In the genomic region with DNA sequence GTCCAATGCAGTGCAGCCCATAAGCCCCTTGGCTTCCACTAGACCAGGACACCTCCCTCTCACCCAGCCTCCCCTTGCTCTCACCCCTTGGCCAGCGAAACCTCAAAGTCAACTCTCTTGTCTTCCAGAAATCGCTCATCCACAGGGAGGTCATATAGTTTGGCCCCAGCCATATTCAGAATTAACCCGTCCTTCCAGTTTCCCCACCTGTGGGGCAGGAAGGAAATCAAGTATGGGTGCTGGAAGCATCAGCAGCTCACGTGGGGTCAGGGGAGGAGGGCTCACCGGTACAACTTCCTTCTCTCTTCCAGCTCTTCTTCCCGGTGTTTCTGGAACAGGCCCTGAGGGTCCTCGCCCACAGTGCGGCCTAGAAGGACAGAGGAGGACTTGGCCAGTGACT, we compare ENCODE assay signal across 8 cellular contexts. TPM values are rescaled to one million over a fixed set of nuclear protein-coding genes. Genes with fewer than 3 reads are reported as not detected.
"Had no signal": no experiment of that assay in that cellular context is flagged by ENCODE, and none has a peak within 500 bp of the region (broad histone marks: within the 10 kb centered on the region; RNA-seq: fewer than 3 reads in every experiment).

No MANE protein-coding gene starts in this region.

RNA-seq across cellular contexts. Expression of a gene that starts 2.7 kb away (rescaled TPM):
- total RNA-seq: fibroblast of lung; foreskin keratinocyte; mononuclear cell; pancreas; smooth muscle cell; T-helper 1 cell treated with Interleukin-12 subunit alpha and Interleukin-12 subunit beta and Interleukin-4 antibody, amounts not matched to agents 30 ng/mL and 1 ng/mL, for 36 hours; thoracic aorta had no signal
- polyA plus RNA-seq: fibroblast of lung, foreskin keratinocyte had no signal

RNA-seq across cellular contexts. Expression of a gene that starts 54.4 kb away (rescaled TPM):
- total RNA-seq: activated naive CD4-positive, alpha-beta T cell treated with anti-CD3 and anti-CD28 coated beads, Interleukin-2, amount 50 U/mL, for 72 hours; foreskin keratinocyte; mononuclear cell; T-helper 1 cell treated with Interleukin-12 subunit alpha and Interleukin-12 subunit beta and Interleukin-4 antibody, amounts not matched to agents 30 ng/mL and 1 ng/mL, for 36 hours had no signal
- polyA plus RNA-seq: foreskin keratinocyte had no signal
